Comparison of ENCODE assay signal across 4 cellular contexts in genomic region chr1:164006186-164006585, GRCh38.
DNase-seq lines count a peak whose midpoint lies in the region; ATAC-seq, FAIRE-seq and TF ChIP-seq lines count a peak whose summit lies in the region.
"Not testable (repeated sequence)": the region's sequence is repeated elsewhere in the genome, so short reads cannot be mapped to it uniquely, and the experiment has no call there.

No MANE protein-coding gene starts in this region.

- ATAC-seq in WTC11 = not testable (repeated sequence)

- H3K36me3 Mint-ChIP-seq in WTC11 = peaks cover 11% of the 10 kb centered on the region

- POLR2A ChIA-PET in WTC11 (lab: Charles Lee) = not testable (repeated sequence)

- H3K4me3 ChIP-seq in kidney (ENCODE audit: low read length in 2 of 2) = not testable (repeated sequence)

- not testable (repeated sequence) for H3K4me1 Mint-ChIP-seq in WTC11

- not testable (repeated sequence) for TF ChIP-seq CTCF in WTC11 (IDR thresholded peaks at IDR 0.05); kidney (IDR thresholded peaks at IDR 0.05; ENCODE audit: borderline replicate concordance, extremely low read depth, insufficient read depth)

- CTCF ChIA-PET in WTC11 (lab: Charles Lee) = not testable (repeated sequence)

- H3K9me3 Mint-ChIP-seq in WTC11 = peaks cover 48% of the 10 kb centered on the region

- not testable (repeated sequence) for H3K4me1 ChIP-seq in kidney (ENCODE audit: control insufficient read depth in 1 of 2, insufficient read depth in 1 of 2, low read depth in 1 of 2, low read length in 2 of 2)

- not testable (repeated sequence) for H3K27ac Mint-ChIP-seq in WTC11

- not testable (repeated sequence) for H3K36me3 ChIP-seq in kidney (ENCODE audit: control insufficient read depth in 1 of 2, insufficient read depth in 2 of 2, low read length in 2 of 2)

- intact Hi-C loops in kidney (cut with DNase I) = not testable (repeated sequence)

- FAIRE-seq in A204.1 (lab: Jason Lieb, UNC) = peak; percentile 39
- FAIRE-seq in TTC549 (lab: Jason Lieb, UNC) = peak; percentile 63
- peak; percentile 38 for FAIRE-seq in kidney (lab: Jason Lieb, UNC)

- DNase-seq in WTC11 (ENCODE audit: low spot score); kidney: not testable (repeated sequence)

- not testable (repeated sequence) for H3K27me3 Mint-ChIP-seq in WTC11 (ENCODE audit: low read depth)

- H3K27ac ChIP-seq in kidney (ENCODE audit: low read depth in 2 of 2, low read length in 2 of 2) = not testable (repeated sequence)

- H3K4me3 Mint-ChIP-seq in WTC11 = not testable (repeated sequence)

- H3K9me3 ChIP-seq in kidney (ENCODE audit: control insufficient read depth in 1 of 2, low read length in 2 of 2) = not testable (repeated sequence)

- not testable (repeated sequence) for H3K9ac ChIP-seq in kidney (ENCODE audit: low read length in 2 of 2)

TF ChIP-seq in WTC11, 78 proteins besides CTCF, POLR2A, EP300 and RAD21:
- peak; percentile 92 for TF ChIP-seq HMGA2 (CRISPR knock-in tag; IDR thresholded peaks at IDR 0.05)
